ENCODE assay signal across 8 cellular contexts in genomic region chrX:10190367-10190766, GRCh38. TPM values are rescaled to one million over a fixed set of nuclear protein-coding genes. Genes with fewer than 3 reads are reported as not detected.
DNase-seq lines count a peak whose midpoint lies in the region; ATAC-seq and TF ChIP-seq lines count a peak whose summit lies in the region.

No MANE protein-coding gene starts in this region.

- peak; percentile 25 to 39 (median 37) for TF ChIP-seq CTCF in vagina (IDR thresholded peaks at IDR 0.05)

- peaks cover 8% of the 10 kb centered on the region for H3K27me3 Mint-ChIP-seq in activated T-helper 1 cell treated with anti-CD3 and anti-CD28 coated beads, Interleukin-12 subunit alpha, Interleukin-12 subunit beta, Interleukin-2, Interleukin-4 antibody, amounts not matched to agents 30 ng/mL and 10 ng/mL and 1 ng/mL, durations not matched to agents 14 hours and 24 hours and 36 hours (ENCODE audit: insufficient read depth)
- no peaks in the 10 kb centered on the region for H3K27me3 Mint-ChIP-seq in stimulated activated memory B cell treated with anti-CD40 and anti-IgM and Interleukin-4, amounts not matched to agents 10 μg/mL and 1 μg/mL and 100 μg/mL, for 72 hours

- H3K4me1 ChIP-seq in vagina, result no peaks in the 10 kb centered on the region

- no peak overlapping the region for H3K27ac Mint-ChIP-seq in activated T-helper 1 cell treated with anti-CD3 and anti-CD28 coated beads, Interleukin-12 subunit alpha, Interleukin-12 subunit beta, Interleukin-2, Interleukin-4 antibody, amounts not matched to agents 30 ng/mL and 10 ng/mL and 1 ng/mL, durations not matched to agents 14 hours and 24 hours and 36 hours
- H3K27ac Mint-ChIP-seq in stimulated activated memory B cell treated with anti-CD40 and anti-IgM and Interleukin-4, amounts not matched to agents 10 μg/mL and 1 μg/mL and 100 μg/mL, for 72 hours, result no peak overlapping the region

- intact Hi-C loops in vagina (cut with DNase I), result no loop called here
- intact Hi-C loops in activated T-helper 1 cell treated with anti-CD3 and anti-CD28 coated beads, Interleukin-12 subunit alpha, Interleukin-12 subunit beta, Interleukin-2, Interleukin-4 antibody, amounts not matched to agents 30 ng/mL and 10 ng/mL and 1 ng/mL, durations not matched to agents 14 hours and 24 hours and 36 hours (cut with micrococcal nuclease), result no loop called here

- no peak for TF ChIP-seq POLR2A in vagina (IDR thresholded peaks at IDR 0.05)

- no peaks in the 10 kb centered on the region for H3K27me3 ChIP-seq in vagina

- no peaks in the 10 kb centered on the region for H3K9me3 ChIP-seq in vagina

- H3K36me3 Mint-ChIP-seq in activated T-helper 1 cell treated with anti-CD3 and anti-CD28 coated beads, Interleukin-12 subunit alpha, Interleukin-12 subunit beta, Interleukin-2, Interleukin-4 antibody, amounts not matched to agents 30 ng/mL and 10 ng/mL and 1 ng/mL, durations not matched to agents 14 hours and 24 hours and 36 hours (ENCODE audit: low read depth), result no peaks in the 10 kb centered on the region
- peaks cover 34% of the 10 kb centered on the region for H3K36me3 Mint-ChIP-seq in stimulated activated memory B cell treated with anti-CD40 and anti-IgM and Interleukin-4, amounts not matched to agents 10 μg/mL and 1 μg/mL and 100 μg/mL, for 72 hours

- ATAC-seq in HG02885 (IDR thresholded peaks at IDR 0.05; ENCODE audit: poor library complexity, unreplicated experiment), result peak; percentile 63
- ATAC-seq in stimulated activated memory B cell treated with anti-CD40 and anti-IgM and Interleukin-4, amounts not matched to agents 10 μg/mL and 1 μg/mL and 100 μg/mL, for 72 hours, result no peak

- no peak overlapping the region for H3K4me3 Mint-ChIP-seq in activated T-helper 1 cell treated with anti-CD3 and anti-CD28 coated beads, Interleukin-12 subunit alpha, Interleukin-12 subunit beta, Interleukin-2, Interleukin-4 antibody, amounts not matched to agents 30 ng/mL and 10 ng/mL and 1 ng/mL, durations not matched to agents 14 hours and 24 hours and 36 hours
- no peak overlapping the region for H3K4me3 Mint-ChIP-seq in stimulated activated memory B cell treated with anti-CD40 and anti-IgM and Interleukin-4, amounts not matched to agents 10 μg/mL and 1 μg/mL and 100 μg/mL, for 72 hours

- peak; percentile 22 for DNase-seq in DMS53 treated with DMSO at 0.1 percent for 48 hours (lab: John Stamatoyannopoulos, UW; ENCODE audit: unreplicated experiment)
- DNase-seq in NCI-H510A (lab: John Stamatoyannopoulos, UW), result peak; percentile 11
- peak; percentile 81 for DNase-seq in astrocyte of the hippocampus (ENCODE audit: low read depth, low spot score)
- peak; percentile 65 for DNase-seq in inferior parietal cortex (ENCODE audit: extremely low spot score)
- no peak for DNase-seq in vagina (ENCODE audit: extremely low spot score in 2 of 2)
- no peak for DNase-seq in activated T-helper 1 cell treated with anti-CD3 and anti-CD28 coated beads, Interleukin-12 subunit alpha, Interleukin-12 subunit beta, Interleukin-2, Interleukin-4 antibody, amounts not matched to agents 30 ng/mL and 10 ng/mL and 1 ng/mL, durations not matched to agents 14 hours and 24 hours and 36 hours (ENCODE audit: low spot score)

- no peak overlapping the region for H3K4me3 ChIP-seq in vagina

- H3K36me3 ChIP-seq in vagina, result no peaks in the 10 kb centered on the region

- no peaks in the 10 kb centered on the region for H3K9me3 Mint-ChIP-seq in activated T-helper 1 cell treated with anti-CD3 and anti-CD28 coated beads, Interleukin-12 subunit alpha, Interleukin-12 subunit beta, Interleukin-2, Interleukin-4 antibody, amounts not matched to agents 30 ng/mL and 10 ng/mL and 1 ng/mL, durations not matched to agents 14 hours and 24 hours and 36 hours
- no peaks in the 10 kb centered on the region for H3K9me3 Mint-ChIP-seq in stimulated activated memory B cell treated with anti-CD40 and anti-IgM and Interleukin-4, amounts not matched to agents 10 μg/mL and 1 μg/mL and 100 μg/mL, for 72 hours

- H3K4me1 Mint-ChIP-seq in activated T-helper 1 cell treated with anti-CD3 and anti-CD28 coated beads, Interleukin-12 subunit alpha, Interleukin-12 subunit beta, Interleukin-2, Interleukin-4 antibody, amounts not matched to agents 30 ng/mL and 10 ng/mL and 1 ng/mL, durations not matched to agents 14 hours and 24 hours and 36 hours (ENCODE audit: low read depth), result no peaks in the 10 kb centered on the region
- peaks cover 14% of the 10 kb centered on the region for H3K4me1 Mint-ChIP-seq in stimulated activated memory B cell treated with anti-CD40 and anti-IgM and Interleukin-4, amounts not matched to agents 10 μg/mL and 1 μg/mL and 100 μg/mL, for 72 hours

- H3K27ac ChIP-seq in vagina, result no peak overlapping the region

RNA-seq across cellular contexts. Expression of gene CLCN4, which starts 33.6 kb away (rescaled TPM):
- total RNA-seq in vagina, result 1.2 TPM
- total RNA-seq in activated T-helper 1 cell treated with anti-CD3 and anti-CD28 coated beads, Interleukin-12 subunit alpha, Interleukin-12 subunit beta, Interleukin-2, Interleukin-4 antibody, amounts not matched to agents 30 ng/mL and 10 ng/mL and 1 ng/mL, durations not matched to agents 14 hours and 24 hours and 36 hours, result not detected in 2 replicates

Comparison
In these comparisons a context has a peak if more than half of its experiments do, and no peak if none do; other contexts are left out.
1. DNase-seq: peak in DMS53 treated with DMSO at 0.1 percent for 48 hours (single experiment), NCI-H510A (single experiment), astrocyte of the hippocampus (single experiment) and inferior parietal cortex (single experiment); none in vagina (0 of 2) and activated T-helper 1 cell treated with anti-CD3 and anti-CD28 coated beads, Interleukin-12 subunit alpha, Interleukin-12 subunit beta, Interleukin-2, Interleukin-4 antibody, amounts not matched to agents 30 ng/mL and 10 ng/mL and 1 ng/mL, durations not matched to agents 14 hours and 24 hours and 36 hours (single experiment).